Comparison of ENCODE assay signal across 23 cellular contexts in genomic region chr12:22900401-22900800, GRCh38.
"Had no signal": no experiment of that assay in that cellular context is flagged by ENCODE, and none has a peak within 500 bp of the region (broad histone marks: within the 10 kb centered on the region; RNA-seq: fewer than 3 reads in every experiment).

No MANE protein-coding gene starts in this region.

- H3K27me3 ChIP-seq: ascending aorta, body of pancreas, Peyer's patch had no signal

- DNase-seq: activated B cell treated with CpG ODN at 0.5 μM for 24 hours; activated CD4-positive, alpha-beta T cell treated with anti-CD3 and anti-CD28 coated beads for 1 hour; activated CD4-positive, alpha-beta T cell treated with anti-CD3 and anti-CD28 coated beads, Interleukin-2, amount 10 ng/mL, durations not matched to agents 24 days and 14 days; activated CD4-positive, alpha-beta T cell treated with anti-CD3 and anti-CD28 coated beads, Interleukin-2, amount 50 U/mL, for 48 hours; activated effector memory CD4-positive, alpha-beta T cell treated with anti-CD3 and anti-CD28 coated beads, Interleukin-2, amount 50 U/mL, for 16 hours; activated naive CD4-positive, alpha-beta T cell treated with Interleukin-2 at 50 U/mL for 16 hours; activated naive CD8-positive, alpha-beta T cell treated with anti-CD3 and anti-CD28 coated beads, Interleukin-2, amount 50 U/mL, for 24 hours; activated T-cell treated with anti-CD3 and anti-CD28 coated beads, Interleukin-2, amount 50 U/mL, for 4 hours; amniotic stem cell; body of pancreas; Kasumi-1; KBM-7; NCI-H146; NCI-H187 treated with DMSO at 0.1 percent for 48 hours; NCI-H2081 treated with DMSO at 0.1 percent for 48 hours; NCI-H2171 treated with DMSO at 0.1 percent for 48 hours; NCI-H226; NCI-H69; NK-92 treated with Interleukin-12 subunit alpha and Interleukin-12 subunit beta, amount 100 ng/mL, for 24 hours; Peyer's patch; SHP77 treated with DMSO at 0.1 percent for 48 hours; T-helper 9 cell had no signal

- H3K4me1 ChIP-seq: ascending aorta, body of pancreas, Peyer's patch had no signal

- H3K27ac ChIP-seq: ascending aorta, body of pancreas, Peyer's patch had no signal

- H3K9me3 ChIP-seq: ascending aorta, body of pancreas, Peyer's patch had no signal

- H3K36me3 ChIP-seq: ascending aorta, Peyer's patch had no signal

- H3K4me3 ChIP-seq: ascending aorta, body of pancreas, Peyer's patch had no signal
